In the genomic region with DNA sequence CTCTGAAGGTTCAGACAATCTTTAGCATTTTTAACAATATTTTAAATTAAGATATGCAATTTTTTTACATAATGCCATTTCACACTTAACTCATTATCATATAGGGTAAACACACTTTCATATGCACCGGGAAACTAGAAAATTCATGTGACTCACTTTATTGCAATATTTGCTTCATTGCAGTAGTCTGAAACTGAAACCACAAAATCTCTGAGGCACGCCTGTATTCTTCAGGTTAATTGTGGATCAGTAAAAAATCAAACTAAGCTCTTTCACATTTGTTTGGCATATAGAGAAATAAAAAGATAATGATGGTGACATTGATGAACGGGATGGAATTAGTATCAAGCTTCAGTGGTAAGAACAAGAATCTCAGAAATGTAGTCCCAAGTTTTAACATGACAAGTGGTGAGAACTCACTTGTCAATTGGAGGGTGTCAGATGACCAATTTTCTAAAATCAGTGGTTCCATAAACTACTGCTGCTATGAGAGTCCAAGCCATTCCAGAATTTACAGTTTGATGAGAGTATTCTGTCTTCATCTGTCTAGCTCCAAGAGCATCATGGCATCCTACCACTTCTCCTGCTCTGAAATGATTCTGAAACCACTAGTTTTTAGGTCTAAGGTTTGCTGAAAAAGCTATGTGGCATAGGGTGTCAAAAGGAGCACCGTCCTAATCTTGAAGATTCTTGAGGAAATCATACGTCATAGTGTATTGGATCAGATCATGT, we compare ENCODE assay signal across 9 cellular contexts.
DNase-seq lines count a peak whose midpoint lies in the region; ATAC-seq, FAIRE-seq and TF ChIP-seq lines count a peak whose summit lies in the region.
"Had no signal": no experiment of that assay in that cellular context is flagged by ENCODE, and none has a peak within 500 bp of the region (broad histone marks: within the 10 kb centered on the region; RNA-seq: fewer than 3 reads in every experiment).

No MANE protein-coding gene starts in this region.

- ATAC-seq in GM21717 (IDR thresholded peaks at IDR 0.05; ENCODE audit: unreplicated experiment) = peak; percentile 63

- H3K9me3 Mint-ChIP-seq in glutamatergic neuron (ENCODE audit: unreplicated experiment) = no peaks in the 10 kb centered on the region

- POLR2A ChIA-PET in endothelial cell of umbilical vein (lab: Charles Lee) = no interaction called here

- in situ Hi-C loops in ACHN (cut with HindIII; ENCODE audit: low pct_ligation_motif_present, low pct_unique_long_range_greater_than_20kb, low sequenced_read_pairs) = no loop called here

- H4K20me1 ChIP-seq in MM.1S (ENCODE audit: insufficient read depth, low read length) = no peaks in the 10 kb centered on the region
- peaks cover 22% of the 10 kb centered on the region for H4K20me1 ChIP-seq in endothelial cell of umbilical vein (replicated peaks; ENCODE audit: control insufficient read depth, extremely low read depth, insufficient read depth, low read length)

- H3K4me1 Mint-ChIP-seq in glutamatergic neuron (ENCODE audit: low read depth, unreplicated experiment) = peaks cover 3% of the 10 kb centered on the region

- FAIRE-seq in GM12891 (lab: Jason Lieb, UNC) (peak; percentile 81), endothelial cell of umbilical vein (lab: Jason Lieb, UNC) (no peak)

- H3K27ac ChIP-seq in MM.1S (ENCODE audit: low read length) (peak overlapping the region; percentile 56), endothelial cell of umbilical vein (ENCODE audit: insufficient read depth, low read depth, low read length) (peak overlapping the region; percentile 31)

- H3K4me1 ChIP-seq in MM.1S (ENCODE audit: low read length) (peaks cover 24% of the 10 kb centered on the region), endothelial cell of umbilical vein (ENCODE audit: control insufficient read depth, extremely low read depth, insufficient read depth, low read length) (peaks cover 44% of the 10 kb centered on the region)

- BruUV-seq in endothelial cell of umbilical vein (replicated peaks; lab: Mats Ljungman, UMichigan) = no TSS peak

- H3F3A ChIP-seq in MM.1S (ENCODE audit: insufficient read depth, low read length) = peaks cover 10% of the 10 kb centered on the region

- dilution Hi-C loops in endothelial cell of umbilical vein (cut with MboI; ENCODE audit: extremely low pct_ligation_motif_present, low sequenced_read_pairs) = no loop called here

- H3K36me3 Mint-ChIP-seq in glutamatergic neuron (ENCODE audit: unreplicated experiment) = no peaks in the 10 kb centered on the region

- CTCF ChIA-PET in endothelial cell of umbilical vein (lab: Charles Lee) = interaction anchor here (1.1 to 2.4 kb wide), 3 partner anchors 11 to 193 kb away, joined by 3 to 7 read pairs (median 4); no protein-coding TSS in a partner anchor

- H3K79me2 ChIP-seq in MM.1S (ENCODE audit: low read length) = no peaks in the 10 kb centered on the region
- H3K79me2 ChIP-seq in endothelial cell of umbilical vein (ENCODE audit: control insufficient read depth, insufficient read depth, low read length) = peaks cover 96% of the 10 kb centered on the region

- no peak overlapping the region for H3K27ac Mint-ChIP-seq in glutamatergic neuron (ENCODE audit: unreplicated experiment)

- TF ChIP-seq POLR2A in GM12891 (IDR thresholded peaks at IDR 0.05; ENCODE audit: low read depth, low read length) = no peak
- no peak for TF ChIP-seq POLR2A in endothelial cell of umbilical vein (IDR thresholded peaks at IDR 0.05; ENCODE audit: low read depth, low read length)

- peak overlapping the region; percentile 30 for H2AFZ ChIP-seq in MM.1S (ENCODE audit: low read length)
- H2AFZ ChIP-seq in endothelial cell of umbilical vein (ENCODE audit: low read depth, low read length) = no peak overlapping the region

- H3K9me2 ChIP-seq in MM.1S (replicated peaks; ENCODE audit: insufficient read depth, low read length) = no peaks in the 10 kb centered on the region

- peak overlapping the region; percentile 34 for H3K4me3 ChIP-seq in MM.1S (ENCODE audit: low read length)
- no peak overlapping the region for H3K4me3 ChIP-seq in endothelial cell of umbilical vein (replicated peaks in 1 of 3; ENCODE audit: insufficient read depth in 1 of 3, low read depth in 1 of 3, low read length in 3 of 3)

- intact Hi-C loops in endothelial cell of umbilical vein (cut with micrococcal nuclease) = loop anchor here (1.0 kb wide), 1 partner anchor 15 kb away; no protein-coding TSS in a partner anchor

- TF ChIP-seq CTCF in MM.1S (IDR thresholded peaks at IDR 0.05; ENCODE audit: low read length) (no peak), endothelial cell of umbilical vein (IDR thresholded peaks at IDR 0.05; ENCODE audit: extremely low read depth in 1 of 2, insufficient read depth in 1 of 2, low read depth in 1 of 2, low read length in 2 of 2) (no peak), glutamatergic neuron (IDR thresholded peaks at IDR 0.05; ENCODE audit: partially characterized antibody, unreplicated experiment) (no peak)

- H3K9ac ChIP-seq in MM.1S (ENCODE audit: low read length) (peak overlapping the region; percentile 7; the same call in 1 of the 2 replicates), endothelial cell of umbilical vein (replicated peaks; ENCODE audit: extremely low read depth, insufficient read depth, low read length) (no peak overlapping the region)

- H3K27me3 ChIP-seq in MM.1S (replicated peaks; ENCODE audit: insufficient read depth, low read length) = no peaks in the 10 kb centered on the region
- no peaks in the 10 kb centered on the region for H3K27me3 ChIP-seq in endothelial cell of umbilical vein (ENCODE audit: control insufficient read depth in 2 of 2, insufficient read depth in 2 of 2, low read length in 2 of 2)

- H3K36me3 ChIP-seq in MM.1S (replicated peaks; ENCODE audit: insufficient read depth, low read length) (no peaks in the 10 kb centered on the region), endothelial cell of umbilical vein (ENCODE audit: control insufficient read depth in 2 of 2, extremely low read depth in 1 of 2, insufficient read depth in 2 of 2, low read length in 2 of 2) (peaks cover 0 to under 1% of the 10 kb centered on the region in 2 experiments)

- H3K27me3 Mint-ChIP-seq in glutamatergic neuron (ENCODE audit: unreplicated experiment) = no peaks in the 10 kb centered on the region

- no peak overlapping the region for H3K4me3 Mint-ChIP-seq in glutamatergic neuron (ENCODE audit: unreplicated experiment)

- no peaks in the 10 kb centered on the region for H3K9me1 ChIP-seq in endothelial cell of umbilical vein (replicated peaks; ENCODE audit: control insufficient read depth, extremely low read depth, insufficient read depth, low read length)

- DNase-seq in GM12891 (ENCODE audit: insufficient read length, low spot score) (no peak), MM.1S (peak; percentile 88), endothelial cell of umbilical vein (ENCODE audit: low read depth, low spot score) (no peak), ACHN (no peak), NCI-H187 treated with DMSO at 0.1 percent for 48 hours (lab: John Stamatoyannopoulos, UW) (no peak), glutamatergic neuron (no peak), DMS79 (lab: John Stamatoyannopoulos, UW) (no peak)
- DNase-seq: NCI-H1092 had no signal

- H3K4me2 ChIP-seq in MM.1S (ENCODE audit: low read depth, low read length) (peak overlapping the region; percentile 59), endothelial cell of umbilical vein (ENCODE audit: insufficient read depth, low read length) (peak overlapping the region; percentile 42)

- H3K9me3 ChIP-seq in MM.1S (replicated peaks; ENCODE audit: insufficient read depth, low read length) (no peaks in the 10 kb centered on the region), endothelial cell of umbilical vein (replicated peaks; ENCODE audit: control insufficient read depth, insufficient read depth, low read length) (no peaks in the 10 kb centered on the region)

TF ChIP-seq in GM12891, 5 proteins besides CTCF, POLR2A, EP300 and RAD21:
- TF ChIP-seq POLR2AphosphoS5 (IDR thresholded peaks at IDR 0.05; ENCODE audit: low read depth, low read length) (no peak), TAF1 (IDR thresholded peaks at IDR 0.05; ENCODE audit: low read depth, low read length) (no peak), PAX5 (IDR thresholded peaks at IDR 0.05; ENCODE audit: insufficient read depth, low read length, severe bottlenecking) (no peak), POU2F2 (IDR thresholded peaks at IDR 0.05; ENCODE audit: low read depth, low read length) (no peak; the same call in 1 of the 2 replicates), SPI1 (IDR thresholded peaks at IDR 0.05; ENCODE audit: low read depth, low read length) (no peak)

TF ChIP-seq in endothelial cell of umbilical vein, 7 proteins besides CTCF, POLR2A, EP300 and RAD21:
- TF ChIP-seq, protein P1, sequence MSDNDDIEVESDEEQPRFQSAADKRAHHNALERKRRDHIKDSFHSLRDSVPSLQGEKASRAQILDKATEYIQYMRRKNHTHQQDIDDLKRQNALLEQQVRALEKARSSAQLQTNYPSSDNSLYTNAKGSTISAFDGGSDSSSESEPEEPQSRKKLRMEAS (IDR thresholded peaks at IDR 0.05; ENCODE audit: insufficient read depth, insufficient read length) = no peak
- TF ChIP-seq MYC (IDR thresholded peaks at IDR 0.05; ENCODE audit: low read depth, low read length) (no peak), FOS (IDR thresholded peaks at IDR 0.05; ENCODE audit: borderline replicate concordance, insufficient read depth, low read length) (no peak), GATA2 (IDR thresholded peaks at IDR 0.05; ENCODE audit: insufficient read depth, insufficient read length, low read depth, low read length) (no peak), JUN (IDR thresholded peaks at IDR 0.05; ENCODE audit: borderline replicate concordance, insufficient read depth, insufficient read length, low read depth) (no peak), POLR2AphosphoS5 (IDR thresholded peaks at IDR 0.05; ENCODE audit: insufficient read depth, low read depth, low read length) (no peak), EZH2 (IDR thresholded peaks at IDR 0.05; ENCODE audit: borderline replicate concordance, low read depth, low read length, severe bottlenecking) (no peak)
TF ChIP-seq in endothelial cell of umbilical vein: peak in this region for 0.
